1 cellular context compared by ENCODE assay signal in genomic region chr5:60718186-60718892, GRCh38.
TF ChIP-seq lines count a peak whose summit lies in the region.

No MANE protein-coding gene starts in this region.

TF ChIP-seq in HEK293, 187 proteins besides CTCF, POLR2A, EP300 and RAD21 (continued from another document and continues in another):
- TF ChIP-seq KLF1 (tag by site-specific recombination; IDR thresholded peaks at IDR 0.05): no peak
- TF ChIP-seq ZNF112 (tag by site-specific recombination; IDR thresholded peaks at IDR 0.05): no peak
- no peak for TF ChIP-seq ZNF138 (tag by site-specific recombination; IDR thresholded peaks at IDR 0.05; ENCODE audit: borderline replicate concordance)
- peak; percentile 67; the same call in 1 of the 2 replicates for TF ChIP-seq ZXDB (tag by site-specific recombination; IDR thresholded peaks at IDR 0.05)
- TF ChIP-seq HOXD13 (CRISPR knock-in tag; IDR thresholded peaks at IDR 0.05; ENCODE audit: borderline replicate concordance): no peak
- no peak for TF ChIP-seq ZSCAN16 (tag by site-specific recombination; IDR thresholded peaks at IDR 0.05)
- TF ChIP-seq ZNF521 (tag by site-specific recombination; IDR thresholded peaks at IDR 0.05): no peak
- TF ChIP-seq ZNF391 (tag by site-specific recombination; IDR thresholded peaks at IDR 0.05; ENCODE audit: borderline replicate concordance, low read depth): no peak
- TF ChIP-seq ZNF488 (tag by site-specific recombination; IDR thresholded peaks at IDR 0.05): no peak
- no peak for TF ChIP-seq ZNF302 (tag by site-specific recombination; IDR thresholded peaks at IDR 0.05; ENCODE audit: low read depth)
- no peak for TF ChIP-seq ZNF362 (tag by site-specific recombination; IDR thresholded peaks at IDR 0.05)
- TF ChIP-seq HOXC10 (CRISPR knock-in tag; IDR thresholded peaks at IDR 0.05): no peak
- no peak for TF ChIP-seq ZNF132 (tag by site-specific recombination; IDR thresholded peaks at IDR 0.05; ENCODE audit: borderline replicate concordance)
- TF ChIP-seq ZNF37A (tag by site-specific recombination; IDR thresholded peaks at IDR 0.05): no peak
- TF ChIP-seq ZNF501 (tag by site-specific recombination; IDR thresholded peaks at IDR 0.05): no peak
- peak; percentile 75 for TF ChIP-seq ZNF433 (tag by site-specific recombination; IDR thresholded peaks at IDR 0.05; ENCODE audit: low read depth)
- TF ChIP-seq ZNF585B (tag by site-specific recombination; IDR thresholded peaks at IDR 0.05): no peak
- no peak for TF ChIP-seq ZNF792 (tag by site-specific recombination; IDR thresholded peaks at IDR 0.05)
- no peak for TF ChIP-seq ZNF514 (tag by site-specific recombination; IDR thresholded peaks at IDR 0.05)
- no peak for TF ChIP-seq ZNF660 (tag by site-specific recombination; IDR thresholded peaks at IDR 0.05)
- 0 out of 2 replicates have a peak, but pooled peaks have one; percentile 49 for TF ChIP-seq ZNF354C (tag by site-specific recombination; IDR thresholded peaks at IDR 0.05; ENCODE audit: borderline replicate concordance, low read depth)
- TF ChIP-seq ZNF335 (tag by site-specific recombination; conservative IDR thresholded peaks at IDR 0.05): no peak
- TF ChIP-seq ZSCAN18 (tag by site-specific recombination; IDR thresholded peaks at IDR 0.05): no peak
- TF ChIP-seq ZNF248 (tag by site-specific recombination; IDR thresholded peaks at IDR 0.05): no peak
- TF ChIP-seq ZNF350 (tag by site-specific recombination; IDR thresholded peaks at IDR 0.05): no peak
- peak; percentile 92 for TF ChIP-seq ZNF518A (tag by site-specific recombination; conservative IDR thresholded peaks at IDR 0.05; ENCODE audit: low read depth)
- TF ChIP-seq SP2 (tag by site-specific recombination; IDR thresholded peaks at IDR 0.05): no peak
- no peak for TF ChIP-seq RBAK (tag by site-specific recombination; IDR thresholded peaks at IDR 0.05)
- TF ChIP-seq SETDB1 (IDR thresholded peaks at IDR 0.05; ENCODE audit: insufficient read length, low read length): no peak
- no peak for TF ChIP-seq ZNF2 (tag by site-specific recombination; IDR thresholded peaks at IDR 0.05)
- peak; percentile 81 for TF ChIP-seq ZBTB8A (tag by site-specific recombination; IDR thresholded peaks at IDR 0.05)
- TF ChIP-seq ZNF561 (tag by site-specific recombination; IDR thresholded peaks at IDR 0.05; ENCODE audit: borderline replicate concordance): no peak
- TF ChIP-seq ZNF555 (tag by site-specific recombination; conservative IDR thresholded peaks at IDR 0.05): peak; percentile 79
- no peak for TF ChIP-seq ZNF544 (tag by site-specific recombination; IDR thresholded peaks at IDR 0.05)
- no peak for TF ChIP-seq ZNF23 (tag by site-specific recombination; IDR thresholded peaks at IDR 0.05; ENCODE audit: borderline replicate concordance)
- peak; percentile 84; the same call in 1 of the 2 replicates for TF ChIP-seq ZNF394 (tag by site-specific recombination; IDR thresholded peaks at IDR 0.05; ENCODE audit: borderline replicate concordance)
- no peak for TF ChIP-seq PRDM6 (tag by site-specific recombination; IDR thresholded peaks at IDR 0.05)
- no peak for TF ChIP-seq WT1 (tag by site-specific recombination; IDR thresholded peaks at IDR 0.05)
- peak; percentile 67 for TF ChIP-seq ZNF558 (tag by site-specific recombination; IDR thresholded peaks at IDR 0.05)
- no peak for TF ChIP-seq YY1 (tag by site-specific recombination; IDR thresholded peaks at IDR 0.05)
- peak; percentile 89; the same call in 1 of the 2 replicates for TF ChIP-seq AEBP2 (tag by site-specific recombination; IDR thresholded peaks at IDR 0.05; ENCODE audit: borderline replicate concordance)
- TF ChIP-seq ZBTB11 (tag by site-specific recombination; conservative IDR thresholded peaks at IDR 0.05; ENCODE audit: low read depth): peak; percentile 87
- no peak for TF ChIP-seq PATZ1 (tag by site-specific recombination; IDR thresholded peaks at IDR 0.05)
- TF ChIP-seq ZNF777 (tag by site-specific recombination; IDR thresholded peaks at IDR 0.05; ENCODE audit: borderline replicate concordance): no peak
- TF ChIP-seq ZNF664 (tag by site-specific recombination; IDR thresholded peaks at IDR 0.05): peak; percentile 55; the same call in 1 of the 2 replicates
- TF ChIP-seq ZNF785 (tag by site-specific recombination; IDR thresholded peaks at IDR 0.05): no peak
- TF ChIP-seq SALL2 (tag by site-specific recombination; IDR thresholded peaks at IDR 0.05; ENCODE audit: borderline replicate concordance): no peak
- no peak for TF ChIP-seq ZNF776 (tag by site-specific recombination; IDR thresholded peaks at IDR 0.05; ENCODE audit: borderline replicate concordance)
